21 cellular contexts compared by ENCODE assay signal in the genomic region with DNA sequence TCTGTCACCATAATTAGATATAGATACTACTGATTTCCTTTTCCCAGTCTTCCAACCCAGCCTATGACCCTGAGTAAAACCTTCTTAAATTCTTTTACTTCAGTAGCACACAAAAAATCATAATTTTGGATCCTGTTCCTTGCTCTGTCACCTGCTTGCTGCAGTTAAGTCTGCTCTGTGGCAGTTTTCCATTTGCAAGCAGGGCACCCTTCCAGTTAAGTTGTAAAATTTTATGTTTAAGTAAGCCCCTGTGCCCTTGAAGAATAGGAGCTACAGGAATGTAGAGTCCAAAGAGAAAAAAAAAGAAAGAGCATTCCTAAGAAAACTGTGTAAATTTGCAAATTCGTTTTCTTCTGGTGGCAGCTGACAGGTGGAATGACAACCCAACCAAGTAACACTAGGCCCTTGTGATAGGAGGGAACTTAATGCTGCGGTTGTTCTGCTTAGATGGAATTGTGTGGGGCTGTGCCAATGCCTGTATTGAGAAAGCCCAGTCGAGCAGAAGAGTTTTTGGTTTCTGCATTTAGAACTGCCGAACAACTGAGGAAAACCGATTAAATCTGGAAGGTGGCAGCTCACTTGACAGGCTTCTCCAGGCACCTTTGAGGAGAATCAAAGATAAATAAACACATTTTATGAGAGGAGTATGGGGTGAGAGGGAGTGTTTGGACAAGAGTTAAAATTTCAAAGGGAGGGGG.
DNase-seq lines count a peak whose midpoint lies in the region; ATAC-seq and TF ChIP-seq lines count a peak whose summit lies in the region.
"Had no signal": no experiment of that assay in that cellular context is flagged by ENCODE, and none has a peak within 500 bp of the region (broad histone marks: within the 10 kb centered on the region; RNA-seq: fewer than 3 reads in every experiment).

No MANE protein-coding gene starts in this region.

- peaks cover 0 to 2% (median 0%) of the 10 kb centered on the region in 3 donors for H3K27me3 ChIP-seq in psoas muscle (ENCODE audit: insufficient read depth in 3 of 3, low read length in 2 of 3)
- H3K27me3 ChIP-seq in vagina = no peaks in the 10 kb centered on the region
- H3K27me3 ChIP-seq in right atrium auricular region = no peaks in the 10 kb centered on the region
- no peaks in the 10 kb centered on the region for H3K27me3 ChIP-seq in BE2C

- no peak overlapping the region for H3K27ac ChIP-seq in psoas muscle
- peak overlapping the region; percentile 46 for H3K27ac ChIP-seq in vagina
- no peak overlapping the region for H3K27ac ChIP-seq in right atrium auricular region
- H3K27ac ChIP-seq: epithelial cell of prostate, KMS-11 had no signal

- 21 to 50% (median 30%) methylated on average over 5 of the region's 5 CpGs for WGBS in psoas muscle, 3 donors

- peaks cover 28 to 57% (median 47%) of the 10 kb centered on the region in 5 experiments for H3K9me3 Mint-ChIP-seq in brain

- H3K36me3 Mint-ChIP-seq in brain = peaks cover 49% of the 10 kb centered on the region

- H3K4me3 ChIP-seq in psoas muscle = no peak overlapping the region
- no peak overlapping the region for H3K4me3 ChIP-seq in vagina
- H3K4me3 ChIP-seq in right atrium auricular region = no peak overlapping the region
- H3K4me3 ChIP-seq in BE2C (ENCODE audit: low read depth, low read length) = no peak overlapping the region

- H3K9me3 ChIP-seq in psoas muscle (peaks cover 17% of the 10 kb centered on the region), vagina (peaks cover 9% of the 10 kb centered on the region), right atrium auricular region (peaks cover 0 to 21% of the 10 kb centered on the region in 2 donors), BE2C (peaks cover 7% of the 10 kb centered on the region; the same call in 1 of the 2 replicates)

- H3K36me3 ChIP-seq in psoas muscle (ENCODE audit: insufficient read depth in 1 of 2, low read depth in 1 of 2) (no peaks in the 10 kb centered on the region), vagina (no peaks in the 10 kb centered on the region), right atrium auricular region (no peaks in the 10 kb centered on the region), BE2C (no peaks in the 10 kb centered on the region)

- ATAC-seq in psoas muscle (peak in 3 of 4 donors; percentile 58 to 74 (median 70)), HG02588 (IDR thresholded peaks at IDR 0.05; ENCODE audit: unreplicated experiment) (no peak)
- ATAC-seq: right cardiac atrium, Right ventricle myocardium inferior had no signal

- TF ChIP-seq POLR2A in vagina (IDR thresholded peaks at IDR 0.05) = no peak

- intact Hi-C loops in psoas muscle (cut with DNase I) = no loop called here
- intact Hi-C loops in vagina (cut with DNase I) = no loop called here

- no peaks in the 10 kb centered on the region for H3K27me3 Mint-ChIP-seq in brain
- H3K27me3 Mint-ChIP-seq: dendritic cell treated with granulocyte-macrophage colony-stimulating factor and Interleukin-4, amounts not matched to agents 40 ng/mL and 50 ng/mL, for 4 days; stimulated activated naive CD8-positive, alpha-beta T cell treated with anti-CD3 and anti-CD28 coated beads, Interleukin-15, Interleukin-2, amounts not matched to agents 100 ng/mL and 50 ng/mL, for 24 hours had no signal

- TF ChIP-seq CTCF in brain (conservative IDR thresholded peaks at IDR 0.05) = no peak
- no peak for TF ChIP-seq CTCF in psoas muscle (IDR thresholded peaks at IDR 0.05)
- no peak for TF ChIP-seq CTCF in vagina (IDR thresholded peaks at IDR 0.05)
- no peak for TF ChIP-seq CTCF in right atrium auricular region (IDR thresholded peaks at IDR 0.05)
- no peak for TF ChIP-seq CTCF in BE2C (IDR thresholded peaks at IDR 0.05; ENCODE audit: low read depth, low read length)

- H3K4me3 Mint-ChIP-seq in brain = peak overlapping the region in 3 of 5 experiments; percentile 14 to 32 (median 19)
- H3K4me3 Mint-ChIP-seq: dendritic cell treated with granulocyte-macrophage colony-stimulating factor and Interleukin-4, amounts not matched to agents 40 ng/mL and 50 ng/mL, for 4 days; H9; stimulated activated naive CD8-positive, alpha-beta T cell treated with anti-CD3 and anti-CD28 coated beads, Interleukin-15, Interleukin-2, amounts not matched to agents 100 ng/mL and 50 ng/mL, for 24 hours had no signal

- DNase-seq in kidney glomerular epithelial cell (lab: John Stamatoyannopoulos, UW) = peak; percentile 24
- no peak for DNase-seq in psoas muscle
- DNase-seq in vagina (ENCODE audit: extremely low spot score in 2 of 2) = no peak
- DNase-seq in right atrium auricular region (ENCODE audit: low spot score) = no peak
- no peak for DNase-seq in BE2C
- DNase-seq: activated CD4-positive, alpha-beta T cell treated with anti-CD3 and anti-CD28 coated beads, Interleukin-2, amount 50 U/mL, for 4 hours; activated naive CD4-positive, alpha-beta T cell treated with Interleukin-2 at 50 U/mL for 16 hours; glutamatergic neuron; H9; NCI-H1092; NCI-H2081 treated with DMSO at 0.1 percent for 48 hours; NCI-H524; right cardiac atrium; T-helper 1 cell had no signal

- H3K4me1 Mint-ChIP-seq in brain = peaks cover 31% of the 10 kb centered on the region

- H3K27ac Mint-ChIP-seq in brain = peak overlapping the region in 4 of 5 experiments; percentile 68 to 98 (median 92)
- H3K27ac Mint-ChIP-seq: dendritic cell treated with granulocyte-macrophage colony-stimulating factor and Interleukin-4, amounts not matched to agents 40 ng/mL and 50 ng/mL, for 4 days; H9; stimulated activated naive CD8-positive, alpha-beta T cell treated with anti-CD3 and anti-CD28 coated beads, Interleukin-15, Interleukin-2, amounts not matched to agents 100 ng/mL and 50 ng/mL, for 24 hours had no signal

- H3K4me1 ChIP-seq in psoas muscle (no peaks in the 10 kb centered on the region), vagina (peaks cover 11% of the 10 kb centered on the region), right atrium auricular region (no peaks in the 10 kb centered on the region), BE2C (no peaks in the 10 kb centered on the region)
